ENCODE assay signal across 24 cellular contexts in genomic region chr5:137932800-137933199, GRCh38. TPM values are rescaled to one million over a fixed set of nuclear protein-coding genes. Genes with fewer than 3 reads are reported as not detected.
DNase-seq lines count a peak whose midpoint lies in the region; ATAC-seq, FAIRE-seq and TF ChIP-seq lines count a peak whose summit lies in the region.
"Had no signal": no experiment of that assay in that cellular context is flagged by ENCODE, and none has a peak within 500 bp of the region (broad histone marks: within the 10 kb centered on the region; RNA-seq: fewer than 3 reads in every experiment).

No MANE protein-coding gene starts in this region.

- no peak overlapping the region for H3K18ac ChIP-seq in H9 (ENCODE audit: insufficient read length, low read depth, low read length)

- no peak for FAIRE-seq in HepG2 (lab: Jason Lieb, UNC)
- FAIRE-seq: H1 had no signal

- H3K36me3 Mint-ChIP-seq in progenitor cell of endocrine pancreas (ENCODE audit: insufficient read depth) (peaks cover 14% of the 10 kb centered on the region), H9 (ENCODE audit: insufficient read depth in 1 of 3, low read depth in 3 of 3) (peaks cover 0 to 11% (median 10%) of the 10 kb centered on the region in 3 experiments; a peak in 4 of 7 replicates)

- no peaks in the 10 kb centered on the region for H3K79me1 ChIP-seq in H9 (ENCODE audit: insufficient read depth, low read depth, low read length, poor library complexity, severe bottlenecking)

- no peak overlapping the region for H3K4me3 ChIP-seq in HepG2 (replicated peaks in 1 of 3; ENCODE audit: insufficient read depth in 1 of 3, low read depth in 2 of 3, low read length in 3 of 3)
- no peak overlapping the region for H3K4me3 ChIP-seq in right lobe of liver
- no peak overlapping the region for H3K4me3 ChIP-seq in fibroblast of pulmonary artery (replicated peaks; ENCODE audit: low read depth, low read length)
- no peak overlapping the region for H3K4me3 ChIP-seq in stomach

- H3K27me3 Mint-ChIP-seq in progenitor cell of endocrine pancreas (no peaks in the 10 kb centered on the region), H9 (ENCODE audit: low read depth) (no peaks in the 10 kb centered on the region)
- H3K27me3 Mint-ChIP-seq: CD4-positive, CD25-positive, alpha-beta regulatory T cell had no signal

- no peak overlapping the region for H4K8ac ChIP-seq in H9 (replicated peaks; ENCODE audit: insufficient read length, low read depth, low read length)

- no peak overlapping the region for H2BK15ac ChIP-seq in H9 (ENCODE audit: low read depth, low read length)

- no peak overlapping the region for H3K14ac ChIP-seq in H9 (ENCODE audit: insufficient read depth, low read length)

- H4K20me1 ChIP-seq in HepG2 (ENCODE audit: insufficient read depth, low read length) (no peaks in the 10 kb centered on the region), H9 (ENCODE audit: control insufficient read depth, insufficient read depth, insufficient read length) (no peaks in the 10 kb centered on the region)

- no peaks in the 10 kb centered on the region for H3K36me3 ChIP-seq in HepG2 (replicated peaks in 1 of 2; ENCODE audit: control insufficient read depth in 1 of 2, insufficient read depth in 2 of 2, low read length in 2 of 2)
- H3K36me3 ChIP-seq in right lobe of liver, result peaks cover 0 to 5% (median 0%) of the 10 kb centered on the region in 4 donors
- H3K36me3 ChIP-seq in stomach, result peaks cover 0 to 28% (median 24%) of the 10 kb centered on the region in 4 donors
- H3K36me3 ChIP-seq: BE2C had no signal

- H2AFZ ChIP-seq in HepG2 (ENCODE audit: low read length) (no peak overlapping the region), H9 (ENCODE audit: low read length) (no peak overlapping the region)

- H3K27ac ChIP-seq in HepG2 (ENCODE audit: extremely low read length, insufficient read depth, low read length), result no peak overlapping the region
- H3K27ac ChIP-seq in right lobe of liver, result no peak overlapping the region
- no peak overlapping the region for H3K27ac ChIP-seq in H9 (ENCODE audit: insufficient read length, low read depth, low read length)
- peak overlapping the region in 1 of 5 donors; percentile 30 for H3K27ac ChIP-seq in stomach
- H3K27ac ChIP-seq: KMS-11 had no signal

- H3K27me3 ChIP-seq in HepG2 (ENCODE audit: control insufficient read depth in 1 of 2, insufficient read depth in 2 of 2, low read length in 2 of 2) (no peaks in the 10 kb centered on the region), right lobe of liver (no peaks in the 10 kb centered on the region), H9 (ENCODE audit: insufficient read depth, low read length) (no peaks in the 10 kb centered on the region), stomach (no peaks in the 10 kb centered on the region)
- H3K27me3 ChIP-seq: BE2C had no signal

- WGBS in HepG2 (ENCODE audit: low lambda C conversion rate), result 43% methylated on average over 3 of the region's 3 CpGs
- 45% methylated on average over 3 of the region's 3 CpGs for WGBS in right lobe of liver (ENCODE audit: insufficient coverage, low coverage, low lambda C conversion rate, missing lambda C conversion rate)
- no CpG with 5 or more reads among the region's 3 CpGs for WGBS in H9 (ENCODE audit: extremely low coverage, insufficient read length, low lambda C conversion rate)
- 63 to 64% (median 63%) methylated on average over 3 of the region's 3 CpGs for WGBS in stomach, 5 donors

- H3K4me1 ChIP-seq in HepG2 (ENCODE audit: insufficient read depth, low read length) (0 out of 2 replicates have a peak, but pooled peaks cover 5% of the 10 kb centered on the region), right lobe of liver (no peaks in the 10 kb centered on the region), H9 (ENCODE audit: insufficient read depth, low read length) (no peaks in the 10 kb centered on the region), stomach (peaks cover 0 to 15% (median 8%) of the 10 kb centered on the region in 4 donors)

- POLR2A ChIA-PET in HepG2 (lab: Yijun Ruan, JAX), result no interaction called here

- no peak overlapping the region for H3T11ph ChIP-seq in H9 (ENCODE audit: low read length)

- intact Hi-C loops in HepG2 (cut with micrococcal nuclease; ENCODE audit: unreplicated experiment), result no loop called here
- intact Hi-C loops in right lobe of liver (cut with DNase I), result no loop called here
- intact Hi-C loops in stomach (cut with DNase I; ENCODE audit: low total_unique reads), result no loop called here

- no peak for DNase-seq in HepG2 (ENCODE audit: low spot score)
- DNase-seq in right lobe of liver, result no peak
- peak; percentile 18 for DNase-seq in fibroblast of pulmonary artery (ENCODE audit: low read depth)
- DNase-seq in inferior parietal cortex (ENCODE audit: extremely low spot score), result peak; percentile 49
- DNase-seq in progenitor cell of endocrine pancreas (ENCODE audit: low spot score, unreplicated experiment), result no peak
- DNase-seq in H9, result no peak
- no peak for DNase-seq in stomach
- DNase-seq: BE2C; CD4-positive, CD25-positive, alpha-beta regulatory T cell; DMS153; GDM1; MV-4-11; NCI-H1417; NCI-H187; NCI-H2107; NCI-H510A; NCI-H774; OCI-M1 had no signal

- H3K4me2 ChIP-seq in HepG2 (ENCODE audit: low read depth, low read length), result no peak overlapping the region
- H3K4me2 ChIP-seq in H9 (ENCODE audit: insufficient read depth, insufficient read length, low read length), result no peak overlapping the region
- H3K4me2 ChIP-seq: KMS-11 had no signal

- ATAC-seq in HepG2 (peak; percentile 25; the same call in 2 of the 3 replicates), right lobe of liver (no peak), HG03097 (IDR thresholded peaks at IDR 0.05; ENCODE audit: low FRiP score, unreplicated experiment) (no peak)

- H3K4ac ChIP-seq in H9 (ENCODE audit: low read depth, low read length), result no peak overlapping the region

- H3K56ac ChIP-seq in H9 (ENCODE audit: insufficient read length, low read depth, low read length), result no peak overlapping the region

- H3K79me2 ChIP-seq in HepG2 (ENCODE audit: insufficient read depth, low read length) (no peaks in the 10 kb centered on the region), H9 (ENCODE audit: insufficient read depth, low read length) (no peaks in the 10 kb centered on the region)

- no peaks in the 10 kb centered on the region for H3K23me2 ChIP-seq in H9 (ENCODE audit: insufficient read length, low read depth, low read length, poor library complexity, severe bottlenecking)

- no peak overlapping the region for H2AK5ac ChIP-seq in H9 (ENCODE audit: insufficient read length, low read length)

- no peak overlapping the region for H3K4me3 Mint-ChIP-seq in progenitor cell of endocrine pancreas (ENCODE audit: low read depth)
- H3K4me3 Mint-ChIP-seq in H9, result no peak overlapping the region

- no peak overlapping the region for H4K91ac ChIP-seq in H9 (ENCODE audit: insufficient read length, low read depth, low read length)

- no peak for TF ChIP-seq RAD21 in HepG2 (CRISPR knock-in tag; IDR thresholded peaks at IDR 0.05)

- H3K23ac ChIP-seq in H9 (ENCODE audit: insufficient read length, low read depth, low read length), result no peak overlapping the region

- H2BK12ac ChIP-seq in H9 (ENCODE audit: insufficient read length, low read depth, low read length), result no peak overlapping the region

- H2BK120ac ChIP-seq in H9 (ENCODE audit: low read depth, low read length, poor library complexity, severe bottlenecking), result no peak overlapping the region

- CTCF ChIA-PET in HepG2 (lab: Yijun Ruan, JAX; ENCODE audit: low intra/inter-chr PET ratio, low total read pairs), result no interaction called here

- in situ Hi-C loops in HepG2 (cut with HindIII; ENCODE audit: extremely low pct_ligation_motif_present, low pct_unique_long_range_greater_than_20kb), result no loop called here

- TF ChIP-seq POLR2A in HepG2 (IDR thresholded peaks at IDR 0.05; ENCODE audit: insufficient read depth in 1 of 2, low read depth in 2 of 2, low read length in 2 of 2) (no peak), right lobe of liver (IDR thresholded peaks at IDR 0.05) (no peak), stomach (IDR thresholded peaks at IDR 0.05) (no peak)

- no peak overlapping the region for H2BK20ac ChIP-seq in H9 (ENCODE audit: low read depth, low read length, poor library complexity, severe bottlenecking)

- H3K4me1 Mint-ChIP-seq in progenitor cell of endocrine pancreas (ENCODE audit: low read depth) (no peaks in the 10 kb centered on the region), H9 (no peaks in the 10 kb centered on the region)
- H3K4me1 Mint-ChIP-seq: CD4-positive, CD25-positive, alpha-beta regulatory T cell had no signal

- BruUV-seq in HepG2 (replicated peaks; lab: Mats Ljungman, UMichigan), result TSS peak; percentile 16

- H3K27ac Mint-ChIP-seq in progenitor cell of endocrine pancreas, result no peak overlapping the region
- H3K27ac Mint-ChIP-seq in H9, result no peak overlapping the region

- H3K9me3 ChIP-seq in HepG2 (ENCODE audit: low read length) (no peaks in the 10 kb centered on the region), right lobe of liver (no peaks in the 10 kb centered on the region), H9 (ENCODE audit: control insufficient read depth, low read depth, low read length) (no peaks in the 10 kb centered on the region), stomach (no peaks in the 10 kb centered on the region)
- H3K9me3 ChIP-seq: BE2C had no signal

- no peak overlapping the region for H4K5ac ChIP-seq in H9 (ENCODE audit: insufficient read length, low read depth, low read length)

- TF ChIP-seq EP300 in HepG2 (IDR thresholded peaks at IDR 0.05; ENCODE audit: low read depth in 2 of 2, low read length in 2 of 2) (no peak), HepG2 (CRISPR knock-in tag; IDR thresholded peaks at IDR 0.05; ENCODE audit: borderline replicate concordance) (no peak), stomach (IDR thresholded peaks at IDR 0.05) (no peak)

- H3K9ac ChIP-seq in HepG2 (ENCODE audit: insufficient read depth, low read depth, low read length) (no peak overlapping the region), H9 (ENCODE audit: extremely low read depth, insufficient read length, low read length) (no peak overlapping the region)
- H3K9ac ChIP-seq: KMS-11 had no signal

- no peak overlapping the region for H2BK5ac ChIP-seq in H9 (ENCODE audit: insufficient read length, low read length)

- H3K9me3 Mint-ChIP-seq in progenitor cell of endocrine pancreas (ENCODE audit: low read depth) (no peaks in the 10 kb centered on the region), H9 (no peaks in the 10 kb centered on the region)
- H3K9me3 Mint-ChIP-seq: CD4-positive, CD25-positive, alpha-beta regulatory T cell had no signal

- TF ChIP-seq CTCF in HepG2 (CRISPR knock-in tag; IDR thresholded peaks at IDR 0.05), result no peak
- no peak for TF ChIP-seq CTCF in right lobe of liver (IDR thresholded peaks at IDR 0.05)
- TF ChIP-seq CTCF in fibroblast of pulmonary artery (IDR thresholded peaks at IDR 0.05; ENCODE audit: low read length, missing control alignments), result no peak
- TF ChIP-seq CTCF in progenitor cell of endocrine pancreas (IDR thresholded peaks at IDR 0.05; ENCODE audit: unreplicated experiment), result no peak
- TF ChIP-seq CTCF in H9 (conservative IDR thresholded peaks at IDR 0.05), result no peak
- no peak for TF ChIP-seq CTCF in stomach (IDR thresholded peaks at IDR 0.05)

RNA-seq across cellular contexts. Expression of gene PKD2L2, which starts 43.5 kb away (rescaled TPM):
- total RNA-seq in HepG2 (2016; rRNA removed; fragmentation: Illumina TruSeq; extraction: Trizol), result not detected in 2 replicates
- total RNA-seq in HepG2 (2016; cell fraction: cytosol; rRNA removed; fragmentation: Illumina TruSeq; extraction: Trizol; ENCODE audit: low read depth), result not detected in 2 replicates
- total RNA-seq in HepG2 (2016; cell fraction: insoluble cytoplasmic fraction; rRNA removed; fragmentation: Illumina TruSeq; extraction: Trizol), result not detected in 2 replicates
- total RNA-seq in HepG2 (2016; cell fraction: membrane; rRNA removed; fragmentation: Illumina TruSeq; extraction: Trizol), result not detected in 2 replicates
- not detected in 2 replicates for total RNA-seq in HepG2 (2016; cell fraction: nucleus; rRNA removed; fragmentation: Illumina TruSeq; extraction: Trizol)
- polyA plus RNA-seq in HepG2 (2011; rRNA removed), result not detected in 2 replicates
- not detected in 2 replicates for polyA plus RNA-seq in HepG2 (2011; cell fraction: cytosol; rRNA removed)
- polyA plus RNA-seq in HepG2 (2011; cell fraction: nucleus; rRNA removed), result not detected in 2 replicates
- not detected in 2 replicates for polyA plus RNA-seq in HepG2 (2012)
- polyA plus RNA-seq in HepG2 (2016; cell fraction: cytosol; fragmentation: Illumina TruSeq; extraction: Trizol; ENCODE audit: low read depth), result not detected in 2 replicates
- not detected in 2 replicates for polyA plus RNA-seq in HepG2 (2016; cell fraction: insoluble cytoplasmic fraction; fragmentation: Illumina TruSeq; extraction: Trizol; ENCODE audit: low read depth)
- polyA plus RNA-seq in HepG2 (2016; cell fraction: membrane; fragmentation: Illumina TruSeq; extraction: Trizol; ENCODE audit: low read depth), result not detected in 2 replicates
- not detected in 2 replicates for polyA plus RNA-seq in HepG2 (2016; cell fraction: nucleus; fragmentation: Illumina TruSeq; extraction: Trizol; ENCODE audit: insufficient read depth, low read depth)
- not detected in 2 replicates for polyA minus RNA-seq in HepG2 (2011; rRNA and poly(A)+ RNA removed; ENCODE audit: low replicate concordance)
- not detected in 2 replicates for polyA minus RNA-seq in HepG2 (2011; cell fraction: cytosol; rRNA and poly(A)+ RNA removed)
- not detected in 2 replicates for polyA minus RNA-seq in HepG2 (2011; cell fraction: nucleus; rRNA and poly(A)+ RNA removed)
- not detected for total RNA-seq in right lobe of liver
- not detected in 2 replicates for total RNA-seq in progenitor cell of endocrine pancreas
- not detected in 2 replicates for total RNA-seq in H9 (2021)
- total RNA-seq in stomach, result not detected
- not detected for polyA plus RNA-seq in stomach
- total RNA-seq: A172; CD4-positive, CD25-positive, alpha-beta regulatory T cell; Daoy; H1; RPMI7951 had no signal
- polyA plus RNA-seq: H1 had no signal

Comparison
In these comparisons a context has a peak if more than half of its experiments do, and no peak if none do; other contexts are left out.
1. DNase-seq: peak in fibroblast of pulmonary artery (single experiment) and inferior parietal cortex (single experiment); none in HepG2 (single experiment), right lobe of liver (0 of 3), progenitor cell of endocrine pancreas (single experiment), H9 (single experiment) and stomach (single experiment).